ENCODE assay signal across 17 cellular contexts in the genomic region with DNA sequence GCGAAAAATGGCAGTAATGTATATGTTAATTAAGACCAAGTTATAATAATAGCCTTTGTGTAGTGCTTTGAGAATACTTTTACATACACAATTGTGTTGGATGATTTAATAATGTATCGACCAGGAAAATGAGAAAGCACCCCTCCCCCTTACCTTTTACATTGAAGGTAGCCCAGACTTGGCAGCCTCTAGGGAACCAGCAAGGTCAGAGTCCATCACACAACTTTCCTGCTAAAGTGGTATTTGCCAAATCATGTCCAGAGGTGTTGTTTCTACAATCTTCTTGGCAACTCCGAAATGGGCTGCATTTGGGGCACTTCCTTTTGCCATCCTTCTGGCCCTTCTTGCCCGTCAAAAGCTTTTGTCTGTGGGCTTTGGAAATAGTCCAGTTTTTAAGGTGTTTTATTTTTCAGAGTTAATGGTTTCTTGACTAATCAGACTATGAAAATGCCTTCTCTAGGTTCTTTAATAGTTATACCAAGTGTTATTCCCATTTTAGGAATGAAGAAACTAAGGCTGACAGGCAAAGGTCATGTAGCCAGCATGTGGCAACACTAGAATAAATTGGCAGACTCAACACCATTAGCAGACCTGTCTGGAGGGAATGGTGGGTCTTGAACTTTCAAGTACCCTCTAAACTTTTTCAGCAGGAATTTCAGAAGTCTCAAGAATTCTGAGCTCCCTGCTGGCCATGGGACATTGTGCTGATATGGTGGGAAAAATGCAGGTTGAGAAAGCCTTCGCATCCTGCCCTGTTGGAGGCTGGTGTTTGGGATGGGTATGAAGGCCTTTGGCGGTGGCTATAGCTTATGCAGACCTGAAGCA. TPM values are rescaled to one million over a fixed set of nuclear protein-coding genes. Genes with fewer than 3 reads are reported as not detected.
A peak's percentile ranks its signal among the peaks of the same experiment; 100 is the strongest.
DNase-seq lines count a peak whose midpoint lies in the region; ATAC-seq, FAIRE-seq and TF ChIP-seq lines count a peak whose summit lies in the region.
"Had no signal": no experiment of that assay in that cellular context is flagged by ENCODE, and none has a peak within 500 bp of the region (broad histone marks: within the 10 kb centered on the region; RNA-seq: fewer than 3 reads in every experiment).

No MANE protein-coding gene starts in this region.

- ATAC-seq in left cardiac atrium (no peak), lung (ENCODE audit: insufficient read depth, low FRiP score) (no peak), HG03342 (IDR thresholded peaks at IDR 0.05; ENCODE audit: unreplicated experiment) (no peak)

- intact Hi-C loops in left cardiac atrium (cut with DNase I): loop anchor here (5.0 to 10.0 kb wide), 2 partner anchors 37 to 105 kb away; no protein-coding TSS in a partner anchor
- intact Hi-C loops in ascending aorta (cut with DNase I): loop anchor here (5.0 to 10.0 kb wide), 5 partner anchors 177 to 1305 kb away; a partner anchor contains a TSS
- intact Hi-C loops in vagina (cut with DNase I): loop anchor here (10.0 kb wide), 1 partner anchor 215 kb away; no protein-coding TSS in a partner anchor

- H3K4me3 ChIP-seq in right atrium auricular region (no peak overlapping the region), ascending aorta (no peak overlapping the region), lung (no peak overlapping the region), vagina (no peak overlapping the region)
- H3K4me3 ChIP-seq: BLaER1, ovary had no signal

- TF ChIP-seq CTCF in right atrium auricular region (IDR thresholded peaks at IDR 0.05) (no peak), ascending aorta (IDR thresholded peaks at IDR 0.05) (no peak), lung (IDR thresholded peaks at IDR 0.05; ENCODE audit: control extremely low read depth, extremely low read depth) (no peak), vagina (IDR thresholded peaks at IDR 0.05) (no peak)

- H3K27ac ChIP-seq in right atrium auricular region: peak overlapping the region; percentile 90 to 98
- peak overlapping the region; percentile 25 to 96 for H3K27ac ChIP-seq in ascending aorta
- peak overlapping the region; percentile 65 to 71 for H3K27ac ChIP-seq in lung (ENCODE audit: low read depth in 1 of 2, low read length in 1 of 2)
- H3K27ac ChIP-seq in vagina: peak overlapping the region; percentile 97
- H3K27ac ChIP-seq: BLaER1, ovary had no signal

- H3K4me1 ChIP-seq in right atrium auricular region: peaks cover 0 to 97% of the 10 kb centered on the region in 2 donors
- peaks cover 25 to 77% of the 10 kb centered on the region in 2 donors for H3K4me1 ChIP-seq in ascending aorta
- H3K4me1 ChIP-seq in lung (ENCODE audit: control insufficient read depth in 2 of 2, insufficient read depth in 2 of 2, low read length in 2 of 2): peaks cover 12 to 43% of the 10 kb centered on the region in 2 donors
- peaks cover 87% of the 10 kb centered on the region for H3K4me1 ChIP-seq in vagina

- TF ChIP-seq POLR2A in vagina (IDR thresholded peaks at IDR 0.05): no peak

- no peak for FAIRE-seq in HTR-8/SVneo (lab: Jason Lieb, UNC)
- FAIRE-seq: H1 had no signal

- H3K36me3 ChIP-seq in right atrium auricular region (peaks cover 9% of the 10 kb centered on the region), ascending aorta (peaks cover 3 to 8% of the 10 kb centered on the region in 2 donors), lung (ENCODE audit: control insufficient read depth in 2 of 2, insufficient read depth in 2 of 2, low read length in 2 of 2) (peaks cover 0 to 7% of the 10 kb centered on the region in 2 donors), vagina (peaks cover 0 to 6% of the 10 kb centered on the region in 2 donors)
- H3K36me3 ChIP-seq: ovary had no signal

- 75 to 90% methylated on average over 6 of the region's 6 CpGs for WGBS in lung, 2 donors

- H3K27me3 ChIP-seq in right atrium auricular region: no peaks in the 10 kb centered on the region
- H3K27me3 ChIP-seq in ascending aorta: no peaks in the 10 kb centered on the region
- H3K27me3 ChIP-seq in lung (ENCODE audit: control insufficient read depth, insufficient read depth): no peaks in the 10 kb centered on the region
- H3K27me3 ChIP-seq in vagina: no peaks in the 10 kb centered on the region
- H3K27me3 ChIP-seq: BLaER1, ovary had no signal

- H3K9me3 ChIP-seq in right atrium auricular region (no peaks in the 10 kb centered on the region), ascending aorta (no peaks in the 10 kb centered on the region), lung (ENCODE audit: control insufficient read depth in 2 of 2, insufficient read depth in 1 of 2, low read length in 1 of 2) (no peaks in the 10 kb centered on the region), vagina (no peaks in the 10 kb centered on the region)
- H3K9me3 ChIP-seq: BLaER1, ovary had no signal

- DNase-seq in right atrium auricular region (ENCODE audit: low spot score) (no peak), left cardiac atrium (no peak), ascending aorta (ENCODE audit: low spot score in 2 of 2) (no peak), lung (ENCODE audit: low spot score) (no peak), vagina (ENCODE audit: extremely low spot score in 2 of 2) (no peak), RKO (ENCODE audit: low spot score) (no peak), HTR-8/SVneo (ENCODE audit: insufficient read length, low spot score) (no peak)
- DNase-seq: activated CD8-positive, alpha-beta memory T cell treated with anti-CD3 and anti-CD28 coated beads, Interleukin-2, amount 50 U/mL, for 4 hours; kidney glomerular epithelial cell; NCI-H1694 treated with DMSO at 0.1 percent for 48 hours; NK-92 treated with Interleukin-12 subunit alpha and Interleukin-12 subunit beta, amount 100 ng/mL, for 24 hours; ovary; stimulated activated CD4-positive, alpha-beta T cell treated with anti-CD3 and anti-CD28 coated beads, Interleukin-4, amount 100 ng/mL, for 24 hours; T-helper 2 cell had no signal

RNA-seq across cellular contexts. Expression of a gene that starts 6.8 kb away (rescaled TPM):
- total RNA-seq in right atrium auricular region (100 to 1,000 TPM; 148 to 256 TPM), left cardiac atrium (100 to 1,000 TPM; 183 to 281 TPM), ascending aorta (255 TPM), lung (100 to 1,000 TPM; 561 to 715 TPM), vagina (358 TPM)
- 100 to 1,000 TPM; 320 to 663 TPM for polyA plus RNA-seq in lung
